18 cellular contexts compared by ENCODE assay signal in genomic region chrX:150476183-150476699, GRCh38.
DNase-seq lines count a peak whose midpoint lies in the region; ATAC-seq, FAIRE-seq and TF ChIP-seq lines count a peak whose summit lies in the region.
"Had no signal": no experiment of that assay in that cellular context is flagged by ENCODE, and none has a peak within 500 bp of the region (broad histone marks: within the 10 kb centered on the region; RNA-seq: fewer than 3 reads in every experiment).

No MANE protein-coding gene starts in this region.

- H3K9me3 ChIP-seq in IMR-90 (ENCODE audit: control insufficient read depth, insufficient read depth, low read length) (no peaks in the 10 kb centered on the region), astrocyte (ENCODE audit: insufficient read depth, low read depth, low read length) (no peaks in the 10 kb centered on the region)
- H3K9me3 ChIP-seq: A549 had no signal

- H3K18ac ChIP-seq in IMR-90 (ENCODE audit: low read depth, low read length): no peak overlapping the region

- POLR2A ChIA-PET in IMR-90 (lab: Charles Lee; ENCODE audit: unreplicated experiment): no interaction called here

- H3K23ac ChIP-seq in IMR-90 (ENCODE audit: low read depth, low read length): no peak overlapping the region

- H2BK15ac ChIP-seq in IMR-90 (ENCODE audit: low read depth, low read length): no peak overlapping the region

- H2AFZ ChIP-seq in IMR-90 (replicated peaks; ENCODE audit: low read length, poor library complexity) (no peak overlapping the region), astrocyte (ENCODE audit: low read depth, low read length) (no peak overlapping the region)

- ATAC-seq in IMR-90 (ENCODE audit: low read depth) (peak; percentile 77), HG02840 (IDR thresholded peaks at IDR 0.05; ENCODE audit: low FRiP score, unreplicated experiment) (no peak), GM21723 (IDR thresholded peaks at IDR 0.05; ENCODE audit: unreplicated experiment) (no peak)
- ATAC-seq: A549; activated CD4-positive, alpha-beta T cell treated with anti-CD3 and anti-CD28 coated beads for 36 hours; HepG2; T-cell had no signal

- H2BK20ac ChIP-seq in IMR-90 (ENCODE audit: low read depth, low read length): no peak overlapping the region

- H3K9me3 Mint-ChIP-seq in astrocyte (ENCODE audit: unreplicated experiment) (no peaks in the 10 kb centered on the region), nephron (peaks cover 3% of the 10 kb centered on the region), nephron progenitor cell (peaks cover 57% of the 10 kb centered on the region)
- H3K9me3 Mint-ChIP-seq: T-cell had no signal

- no peak overlapping the region for H4K8ac ChIP-seq in IMR-90 (ENCODE audit: low read depth in 2 of 2, low read length in 2 of 2)

- H3K79me2 ChIP-seq in astrocyte (ENCODE audit: insufficient read depth, low read length): no peaks in the 10 kb centered on the region

- H3K27me3 ChIP-seq in IMR-90 (ENCODE audit: control insufficient read depth, insufficient read depth, low read length) (no peaks in the 10 kb centered on the region), astrocyte (ENCODE audit: insufficient read depth, low read length) (no peaks in the 10 kb centered on the region)

- BruUV-seq in IMR-90 (replicated peaks; lab: Mats Ljungman, UMichigan): no TSS peak

- WGBS in IMR-90 (ENCODE audit: extremely low coverage in 2 of 2, insufficient read length in 1 of 2), 2 experiments: 0% methylated on average over 1 of the region's 6 CpGs; no CpG with 5 or more reads in 1 of the 2 experiments

- no peak overlapping the region for H3K27ac Mint-ChIP-seq in astrocyte (ENCODE audit: unreplicated experiment)
- H3K27ac Mint-ChIP-seq in nephron: peak overlapping the region in 2 of 3 experiments; percentile 52 to 84
- H3K27ac Mint-ChIP-seq in nephron progenitor cell: no peak overlapping the region
- H3K27ac Mint-ChIP-seq: activated CD4-positive, alpha-beta T cell treated with anti-CD3 and anti-CD28 coated beads for 36 hours; T-cell had no signal

- H3K4me3 Mint-ChIP-seq in astrocyte (ENCODE audit: unreplicated experiment): no peak overlapping the region
- H3K4me3 Mint-ChIP-seq in nephron: peak overlapping the region in 1 of 3 experiments; percentile 34
- no peak overlapping the region for H3K4me3 Mint-ChIP-seq in nephron progenitor cell
- H3K4me3 Mint-ChIP-seq: activated CD4-positive, alpha-beta T cell treated with anti-CD3 and anti-CD28 coated beads for 36 hours; T-cell had no signal

- no peak for TF ChIP-seq POLR2A in IMR-90 (IDR thresholded peaks at IDR 0.05; ENCODE audit: low read depth, low read length)

- H3K9me1 ChIP-seq in IMR-90 (ENCODE audit: insufficient read depth, low read length): peaks cover 10% of the 10 kb centered on the region

- H3K36me3 ChIP-seq in IMR-90 (ENCODE audit: control insufficient read depth, insufficient read depth, low read length) (peaks cover 6% of the 10 kb centered on the region), astrocyte (ENCODE audit: insufficient read depth, low read length) (peaks cover 3% of the 10 kb centered on the region)

- DNase-seq in NCI-H2171 treated with DMSO at 0.1 percent for 48 hours (lab: John Stamatoyannopoulos, UW): peak; percentile 31
- DNase-seq in NCI-H2171 (lab: John Stamatoyannopoulos, UW): no peak
- DNase-seq in IMR-90: peak; percentile 62
- DNase-seq in astrocyte (ENCODE audit: low read depth): peak; percentile 15
- no peak for DNase-seq in nephron progenitor cell
- DNase-seq: activated CD4-positive, alpha-beta T cell treated with anti-CD3 and anti-CD28 coated beads for 36 hours; foreskin melanocyte; NCI-H526 treated with DMSO at 0.1 percent for 48 hours; stimulated activated naive CD4-positive, alpha-beta T cell treated with Interleukin-2 at 50 U/mL for 16 hours; T-cell had no signal

- no peak overlapping the region for H3K4ac ChIP-seq in IMR-90 (ENCODE audit: low read depth, low read length)

- TF ChIP-seq RAD21 in IMR-90 (IDR thresholded peaks at IDR 0.05; ENCODE audit: low read length): no peak

- no peak overlapping the region for H2AK5ac ChIP-seq in IMR-90 (ENCODE audit: low read depth, low read length)

- H3K27ac ChIP-seq in IMR-90 (ENCODE audit: insufficient read depth, low read length) (peak overlapping the region; percentile 79; the same call in 1 of the 2 replicates), astrocyte (ENCODE audit: low read depth, low read length) (no peak overlapping the region)
- H3K27ac ChIP-seq: A549 had no signal

- H3K36me3 Mint-ChIP-seq in astrocyte (ENCODE audit: low read depth, unreplicated experiment): peaks cover 10% of the 10 kb centered on the region
- no peaks in the 10 kb centered on the region for H3K36me3 Mint-ChIP-seq in nephron (ENCODE audit: low read depth)
- H3K36me3 Mint-ChIP-seq in nephron progenitor cell (ENCODE audit: low read depth): no peaks in the 10 kb centered on the region
- H3K36me3 Mint-ChIP-seq: T-cell had no signal

- in situ Hi-C loops in IMR-90 (cut with MboI; ENCODE audit: low sequenced_read_pairs): loop anchor here (25.0 kb wide), 1 partner anchor 514 kb away; no protein-coding TSS in a partner anchor

- H2BK120ac ChIP-seq in IMR-90 (ENCODE audit: low read depth, low read length): 0 out of 2 replicates have a peak overlapping the region, but pooled peaks have one; percentile 0

- H3K79me1 ChIP-seq in IMR-90 (ENCODE audit: low read depth in 1 of 2, low read length in 2 of 2): peaks cover 0 to 13% of the 10 kb centered on the region in 2 experiments; a peak in 2 of 4 replicates

- no peaks in the 10 kb centered on the region for H3K4me1 Mint-ChIP-seq in astrocyte (ENCODE audit: low read depth, unreplicated experiment)
- H3K4me1 Mint-ChIP-seq in nephron: peaks cover 23% of the 10 kb centered on the region
- H3K4me1 Mint-ChIP-seq in nephron progenitor cell: peaks cover 6% of the 10 kb centered on the region

- TF ChIP-seq CTCF in IMR-90 (conservative IDR thresholded peaks at IDR 0.05; ENCODE audit: low read depth, low read length): no peak
- TF ChIP-seq CTCF in astrocyte (IDR thresholded peaks at IDR 0.05; ENCODE audit: insufficient read depth, low read depth, low read length): no peak
- no peak for TF ChIP-seq CTCF in nephron (IDR thresholded peaks at IDR 0.05; ENCODE audit: unreplicated experiment in 3 of 3)
- TF ChIP-seq CTCF in nephron progenitor cell (IDR thresholded peaks at IDR 0.05): no peak

- H3K4me1 ChIP-seq in IMR-90 (ENCODE audit: control insufficient read depth, insufficient read depth, low read length) (peaks cover 5% of the 10 kb centered on the region; the same call in 1 of the 2 replicates), astrocyte (ENCODE audit: insufficient read depth, low read length) (no peaks in the 10 kb centered on the region)
- H3K4me1 ChIP-seq: A549 had no signal

- H4K5ac ChIP-seq in IMR-90 (ENCODE audit: low read depth, low read length): no peak overlapping the region

- intact Hi-C loops in IMR-90 (cut with micrococcal nuclease): no loop called here

- no peak overlapping the region for H3K56ac ChIP-seq in IMR-90 (ENCODE audit: extremely low read depth, insufficient read depth, low read length)

- no peak overlapping the region for H3K9ac ChIP-seq in IMR-90 (ENCODE audit: low read depth, low read length)
- H3K9ac ChIP-seq in astrocyte (ENCODE audit: low read length): no peak overlapping the region

- no peaks in the 10 kb centered on the region for H3K27me3 Mint-ChIP-seq in astrocyte (ENCODE audit: low read depth, unreplicated experiment)
- no peaks in the 10 kb centered on the region for H3K27me3 Mint-ChIP-seq in nephron (ENCODE audit: low read depth)
- H3K27me3 Mint-ChIP-seq in nephron progenitor cell (ENCODE audit: low read depth, poor library complexity): peaks cover 6% of the 10 kb centered on the region
- H3K27me3 Mint-ChIP-seq: activated CD4-positive, alpha-beta T cell treated with anti-CD3 and anti-CD28 coated beads for 36 hours had no signal

- H3K4me2 ChIP-seq in IMR-90 (ENCODE audit: low read depth, low read length) (peak overlapping the region; percentile 15), astrocyte (ENCODE audit: low read length) (no peak overlapping the region)
- H3K4me2 ChIP-seq: A549 had no signal

- peak; percentile 29 for FAIRE-seq in astrocyte (lab: Jason Lieb, UNC)
- FAIRE-seq: A549, D721Med, H1, HepG2, RCC 7860 had no signal

- H2AK9ac ChIP-seq in IMR-90 (replicated peaks; ENCODE audit: low read depth, low read length, poor library complexity): no peak overlapping the region

- CTCF ChIA-PET in IMR-90 (lab: Yijun Ruan, JAX): no interaction called here

- H4K20me1 ChIP-seq in IMR-90 (ENCODE audit: insufficient read depth, low read length): peaks cover 7% of the 10 kb centered on the region
- no peaks in the 10 kb centered on the region for H4K20me1 ChIP-seq in astrocyte (ENCODE audit: insufficient read depth, low read length)

- no peak overlapping the region for H3K4me3 ChIP-seq in IMR-90 (ENCODE audit: insufficient read depth, low read depth, low read length)
- no peak overlapping the region for H3K4me3 ChIP-seq in astrocyte (ENCODE audit: insufficient read depth, low read depth, low read length)
- H3K4me3 ChIP-seq: A549 had no signal

- dilution Hi-C loops in IMR-90 (cut with HindIII; ENCODE audit: low sequenced_read_pairs, unreplicated experiment): no loop called here

- H4K91ac ChIP-seq in IMR-90 (ENCODE audit: insufficient read depth, low read depth, low read length): peak overlapping the region; percentile 59; the same call in 1 of the 2 replicates

- no peak overlapping the region for H2BK5ac ChIP-seq in IMR-90 (ENCODE audit: low read depth, low read length, poor library complexity, severe bottlenecking)

- no peak overlapping the region for H3K14ac ChIP-seq in IMR-90 (replicated peaks; ENCODE audit: low read depth, low read length)

TF ChIP-seq in IMR-90, 13 proteins besides CTCF, POLR2A, EP300 and RAD21:
- peak; percentile 73 for TF ChIP-seq CEBPB (IDR thresholded peaks at IDR 0.05; ENCODE audit: low read depth, low read length)
- peak; percentile 60; the same call in 1 of the 2 replicates for TF ChIP-seq BHLHE40 (IDR thresholded peaks at IDR 0.05; ENCODE audit: low read depth, low read length)
- TF ChIP-seq RCOR1 (IDR thresholded peaks at IDR 0.05; ENCODE audit: insufficient replicate concordance, low read length): no peak

Comparison
In these comparisons a context has a peak if more than half of its experiments do, and no peak if none do; other contexts are left out.
1. DNase-seq: peak in NCI-H2171 treated with DMSO at 0.1 percent for 48 hours (single experiment), IMR-90 (single experiment) and astrocyte (single experiment); none in NCI-H2171 (single experiment) and nephron progenitor cell (single experiment).
2. H3K27ac Mint-ChIP-seq: peak in nephron (2 of 3); none in astrocyte (single experiment) and nephron progenitor cell (single experiment).